Comparison of ENCODE assay signal across 1 cellular context in genomic region chr16:89505204-89506112, GRCh38.
TF ChIP-seq lines count a peak whose summit lies in the region.

No MANE protein-coding gene starts in this region.

TF ChIP-seq in HepG2, 621 proteins besides CTCF, POLR2A, EP300 and RAD21 (continued from another document and continues in another):
- no peak; the same call in 1 of the 2 replicates for TF ChIP-seq ZSCAN22 (CRISPR knock-in tag; IDR thresholded peaks at IDR 0.05)
- TF ChIP-seq ZBED4 (CRISPR knock-in tag; IDR thresholded peaks at IDR 0.05; ENCODE audit: borderline replicate concordance): no peak; the same call in 1 of the 2 replicates
- 0 out of 2 replicates have a peak, but pooled peaks have one; percentile 2 for TF ChIP-seq ZNF7 (CRISPR knock-in tag; IDR thresholded peaks at IDR 0.05)
- TF ChIP-seq NFIB (CRISPR knock-in tag; IDR thresholded peaks at IDR 0.05; ENCODE audit: borderline replicate concordance): peak; percentile 18; the same call in 1 of the 2 replicates
- TF ChIP-seq THAP8 (CRISPR knock-in tag; IDR thresholded peaks at IDR 0.05; ENCODE audit: borderline replicate concordance): no peak
- peak; percentile 68; the same call in 1 of the 2 replicates for TF ChIP-seq RBAK (CRISPR knock-in tag; IDR thresholded peaks at IDR 0.05)
- peak; percentile 85 for TF ChIP-seq JUND (CRISPR knock-in tag; IDR thresholded peaks at IDR 0.05)
- peak; percentile 91 for TF ChIP-seq ZNF264 (CRISPR knock-in tag; IDR thresholded peaks at IDR 0.05)
- TF ChIP-seq ZBTB7B (CRISPR knock-in tag; IDR thresholded peaks at IDR 0.05): peak; percentile 62
- peak; percentile 86; the same call in 1 of the 2 replicates for TF ChIP-seq MYPOP (CRISPR knock-in tag; IDR thresholded peaks at IDR 0.05)
- TF ChIP-seq KDM2A (CRISPR knock-in tag; IDR thresholded peaks at IDR 0.05; ENCODE audit: borderline replicate concordance, low read depth): peak; percentile 93
- TF ChIP-seq ASH2L (IDR thresholded peaks at IDR 0.05; ENCODE audit: insufficient read length, low read depth, low read length): peak; percentile 89
- peak; percentile 67; the same call in 1 of the 2 replicates for TF ChIP-seq POGK (CRISPR knock-in tag; conservative IDR thresholded peaks at IDR 0.05)
- TF ChIP-seq ZSCAN29 (CRISPR knock-in tag; conservative IDR thresholded peaks at IDR 0.05): 0 out of 2 replicates have a peak, but pooled peaks have one; percentile 36
- 0 out of 2 replicates have a peak, but pooled peaks have one; percentile 52 for TF ChIP-seq ZIK1 (CRISPR knock-in tag; IDR thresholded peaks at IDR 0.05; ENCODE audit: borderline replicate concordance, low read depth)
- TF ChIP-seq RFX3 (CRISPR knock-in tag; IDR thresholded peaks at IDR 0.05): 0 out of 2 replicates have a peak, but pooled peaks have one; percentile 3
- peak; percentile 98 for TF ChIP-seq HNF1B (CRISPR knock-in tag; IDR thresholded peaks at IDR 0.05)
- peak; percentile 80 for TF ChIP-seq DR1 (CRISPR knock-in tag; IDR thresholded peaks at IDR 0.05)
- no peak for TF ChIP-seq NR3C1 (CRISPR knock-in tag; IDR thresholded peaks at IDR 0.05)
- TF ChIP-seq MLX (CRISPR knock-in tag; IDR thresholded peaks at IDR 0.05): peak; percentile 74; the same call in 1 of the 2 replicates
- no peak for TF ChIP-seq TEF (CRISPR knock-in tag; IDR thresholded peaks at IDR 0.05)
- TF ChIP-seq SNAPC2 (CRISPR knock-in tag; IDR thresholded peaks at IDR 0.05): peak; percentile 92; the same call in 1 of the 2 replicates
- TF ChIP-seq DNMT1 (CRISPR knock-in tag; IDR thresholded peaks at IDR 0.05): no peak
- TF ChIP-seq KDM3A (CRISPR knock-in tag; IDR thresholded peaks at IDR 0.05; ENCODE audit: low read depth): peak; percentile 85
- TF ChIP-seq JUNB (CRISPR knock-in tag; IDR thresholded peaks at IDR 0.05; ENCODE audit: borderline replicate concordance): peak; percentile 68; the same call in 1 of the 2 replicates
- TF ChIP-seq PCBP1 (IDR thresholded peaks at IDR 0.05; ENCODE audit: borderline replicate concordance, low read depth, low read length): no peak
- TF ChIP-seq ZNF460 (CRISPR knock-in tag; IDR thresholded peaks at IDR 0.05; ENCODE audit: borderline replicate concordance): 0 out of 2 replicates have a peak, but pooled peaks have one; percentile 8
- TF ChIP-seq KMT2A (CRISPR knock-in tag; IDR thresholded peaks at IDR 0.05): peak; percentile 96
- TF ChIP-seq MAFG (CRISPR knock-in tag; IDR thresholded peaks at IDR 0.05): no peak
- TF ChIP-seq SIN3B (IDR thresholded peaks at IDR 0.05; ENCODE audit: low read length): peak; percentile 44
- TF ChIP-seq ELF3 (CRISPR knock-in tag; IDR thresholded peaks at IDR 0.05): peak; percentile 100
- TF ChIP-seq ZNF674 (CRISPR knock-in tag; IDR thresholded peaks at IDR 0.05; ENCODE audit: low read depth): no peak
- TF ChIP-seq HINFP (CRISPR knock-in tag; IDR thresholded peaks at IDR 0.05; ENCODE audit: low read depth): peak; percentile 90
- TF ChIP-seq USF2 (IDR thresholded peaks at IDR 0.05; ENCODE audit: low read depth, low read length): no peak
- no peak for TF ChIP-seq USF2 (CRISPR knock-in tag; IDR thresholded peaks at IDR 0.05; ENCODE audit: borderline replicate concordance)
- TF ChIP-seq ZNF280D (CRISPR knock-in tag; IDR thresholded peaks at IDR 0.05): peak; percentile 92; the same call in 1 of the 2 replicates
- TF ChIP-seq ARID3A (IDR thresholded peaks at IDR 0.05; ENCODE audit: low read depth, low read length): peak; percentile 62; the same call in 1 of the 2 replicates
- TF ChIP-seq PLRG1 (conservative IDR thresholded peaks at IDR 0.05): no peak
- no peak for TF ChIP-seq REL (CRISPR knock-in tag; conservative IDR thresholded peaks at IDR 0.05)
- TF ChIP-seq MZF1 (CRISPR knock-in tag; IDR thresholded peaks at IDR 0.05; ENCODE audit: borderline replicate concordance): 0 out of 2 replicates have a peak, but pooled peaks have one; percentile 63
- TF ChIP-seq TCF12 (IDR thresholded peaks at IDR 0.05): no peak
- TF ChIP-seq TCF12 (CRISPR knock-in tag; IDR thresholded peaks at IDR 0.05): peak; percentile 77; the same call in 1 of the 2 replicates
